ENCODE assay signal across 24 cellular contexts in genomic region chr9:126125577-126125976, GRCh38.
DNase-seq lines count a peak whose midpoint lies in the region; ATAC-seq and TF ChIP-seq lines count a peak whose summit lies in the region.
"Had no signal": no experiment of that assay in that cellular context is flagged by ENCODE, and none has a peak within 500 bp of the region (broad histone marks: within the 10 kb centered on the region; RNA-seq: fewer than 3 reads in every experiment).

No MANE protein-coding gene starts in this region.

- no peak overlapping the region for H3T11ph ChIP-seq in H9 (ENCODE audit: low read length)

- TF ChIP-seq CTCF in H9 (conservative IDR thresholded peaks at IDR 0.05): no peak

- no peaks in the 10 kb centered on the region for H3K23me2 ChIP-seq in H9 (ENCODE audit: insufficient read length, low read depth, low read length, poor library complexity, severe bottlenecking)

- no peaks in the 10 kb centered on the region for H3K79me1 ChIP-seq in H9 (ENCODE audit: insufficient read depth, low read depth, low read length, poor library complexity, severe bottlenecking)

- H3K4me1 Mint-ChIP-seq in activated CD4-positive, alpha-beta memory T cell treated with anti-CD3 and anti-CD28 coated beads, Interleukin-2, amount 10 ng/mL, durations not matched to agents 7 days and 5 days: no peaks in the 10 kb centered on the region
- H3K4me1 Mint-ChIP-seq in activated CD4-positive, alpha-beta memory T cell treated with anti-CD3 and anti-CD28 coated beads for 36 hours (ENCODE audit: low read depth): no peaks in the 10 kb centered on the region
- H3K4me1 Mint-ChIP-seq in activated T-helper 17 cell treated with anti-CD3 and anti-CD28 coated beads, Interleukin-2, amount 50 U/mL, for 72 hours: no peaks in the 10 kb centered on the region
- H3K4me1 Mint-ChIP-seq in H9: peaks cover 0 to under 1% of the 10 kb centered on the region in 2 experiments; a peak in 1 of 4 replicates
- H3K4me1 Mint-ChIP-seq: activated CD4-positive, alpha-beta T cell treated with anti-CD3 and anti-CD28 coated beads, Interleukin-2, amount 10 ng/mL, durations not matched to agents 7 days and 5 days; central memory CD8-positive, alpha-beta T cell; immature natural killer cell; natural killer cell; T-cell had no signal

- no peaks in the 10 kb centered on the region for H3K27me3 ChIP-seq in stomach smooth muscle (ENCODE audit: control insufficient read depth in 1 of 2, insufficient read depth in 2 of 2, low read length in 2 of 2)
- no peaks in the 10 kb centered on the region for H3K27me3 ChIP-seq in H9 (ENCODE audit: insufficient read depth, low read length)
- H3K27me3 ChIP-seq: uterus had no signal

- H3K27me3 Mint-ChIP-seq in activated CD4-positive, alpha-beta memory T cell treated with anti-CD3 and anti-CD28 coated beads, Interleukin-2, amount 10 ng/mL, durations not matched to agents 7 days and 5 days: peaks cover 5% of the 10 kb centered on the region
- peaks cover 21% of the 10 kb centered on the region for H3K27me3 Mint-ChIP-seq in activated CD4-positive, alpha-beta memory T cell treated with anti-CD3 and anti-CD28 coated beads for 36 hours
- peaks cover 52% of the 10 kb centered on the region for H3K27me3 Mint-ChIP-seq in activated T-helper 17 cell treated with anti-CD3 and anti-CD28 coated beads, Interleukin-2, amount 50 U/mL, for 72 hours
- peaks cover 42% of the 10 kb centered on the region for H3K27me3 Mint-ChIP-seq in H9 (ENCODE audit: low read depth)

- H3K9ac ChIP-seq in stomach smooth muscle (ENCODE audit: low read length in 2 of 2): peak overlapping the region; percentile 13 to 17
- H3K9ac ChIP-seq in H9 (ENCODE audit: extremely low read depth, insufficient read length, low read length): no peak overlapping the region

- H2BK15ac ChIP-seq in H9 (ENCODE audit: low read depth, low read length): no peak overlapping the region

- no peak overlapping the region for H2BK120ac ChIP-seq in H9 (ENCODE audit: low read depth, low read length, poor library complexity, severe bottlenecking)

- peak overlapping the region; percentile 41 for H3K27ac ChIP-seq in stomach smooth muscle (ENCODE audit: low read length)
- H3K27ac ChIP-seq in H9 (ENCODE audit: insufficient read length, low read depth, low read length): no peak overlapping the region
- H3K27ac ChIP-seq: HL-60, stomach, uterus had no signal

- peaks cover 28% of the 10 kb centered on the region for H3K4me1 ChIP-seq in stomach smooth muscle (ENCODE audit: control insufficient read depth, insufficient read depth, low read length)
- no peaks in the 10 kb centered on the region for H3K4me1 ChIP-seq in H9 (ENCODE audit: insufficient read depth, low read length)
- H3K4me1 ChIP-seq: uterus had no signal

- no peak overlapping the region for H3K27ac Mint-ChIP-seq in activated CD4-positive, alpha-beta memory T cell treated with anti-CD3 and anti-CD28 coated beads, Interleukin-2, amount 10 ng/mL, durations not matched to agents 7 days and 5 days
- H3K27ac Mint-ChIP-seq in activated CD4-positive, alpha-beta memory T cell treated with anti-CD3 and anti-CD28 coated beads for 36 hours: no peak overlapping the region
- H3K27ac Mint-ChIP-seq in activated T-helper 17 cell treated with anti-CD3 and anti-CD28 coated beads, Interleukin-2, amount 50 U/mL, for 72 hours: no peak overlapping the region
- H3K27ac Mint-ChIP-seq in H9: no peak overlapping the region
- H3K27ac Mint-ChIP-seq: activated CD4-positive, alpha-beta T cell treated with anti-CD3 and anti-CD28 coated beads, Interleukin-2, amount 10 ng/mL, durations not matched to agents 7 days and 5 days; immature natural killer cell; natural killer cell; T-cell had no signal

- intact Hi-C loops in activated CD4-positive, alpha-beta memory T cell treated with anti-CD3 and anti-CD28 coated beads for 36 hours (cut with micrococcal nuclease): no loop called here

- no peaks in the 10 kb centered on the region for H3K9me3 ChIP-seq in stomach smooth muscle (ENCODE audit: control insufficient read depth in 2 of 2, low read length in 2 of 2)
- no peaks in the 10 kb centered on the region for H3K9me3 ChIP-seq in H9 (ENCODE audit: control insufficient read depth, low read depth, low read length)
- H3K9me3 ChIP-seq: uterus had no signal

- H4K91ac ChIP-seq in H9 (ENCODE audit: insufficient read length, low read depth, low read length): no peak overlapping the region

- peak overlapping the region; percentile 38 to 64 for H3K4me3 ChIP-seq in stomach smooth muscle (ENCODE audit: low read length in 2 of 2)
- H3K4me3 ChIP-seq: stomach, uterus had no signal

- H3K36me3 Mint-ChIP-seq in activated CD4-positive, alpha-beta memory T cell treated with anti-CD3 and anti-CD28 coated beads, Interleukin-2, amount 10 ng/mL, durations not matched to agents 7 days and 5 days (ENCODE audit: low read depth): no peaks in the 10 kb centered on the region
- H3K36me3 Mint-ChIP-seq in activated CD4-positive, alpha-beta memory T cell treated with anti-CD3 and anti-CD28 coated beads for 36 hours: no peaks in the 10 kb centered on the region
- no peaks in the 10 kb centered on the region for H3K36me3 Mint-ChIP-seq in activated T-helper 17 cell treated with anti-CD3 and anti-CD28 coated beads, Interleukin-2, amount 50 U/mL, for 72 hours (ENCODE audit: low read depth)
- no peaks in the 10 kb centered on the region for H3K36me3 Mint-ChIP-seq in H9 (ENCODE audit: insufficient read depth in 1 of 3, low read depth in 3 of 3)
- H3K36me3 Mint-ChIP-seq: immature natural killer cell, natural killer cell, T-cell had no signal

- H2AFZ ChIP-seq in H9 (ENCODE audit: low read length): no peak overlapping the region

- no peak overlapping the region for H2BK5ac ChIP-seq in H9 (ENCODE audit: insufficient read length, low read length)

- no peak overlapping the region for H3K4ac ChIP-seq in H9 (ENCODE audit: low read depth, low read length)

- H2AK5ac ChIP-seq in H9 (ENCODE audit: insufficient read length, low read length): no peak overlapping the region

- H3K23ac ChIP-seq in H9 (ENCODE audit: insufficient read length, low read depth, low read length): no peak overlapping the region

- CTCF ChIA-PET in activated CD4-positive, alpha-beta memory T cell treated with anti-CD3 and anti-CD28 coated beads, Interleukin-2, amount 10 ng/mL, durations not matched to agents 7 days and 5 days (lab: Charles Lee): no interaction called here
- CTCF ChIA-PET in activated CD4-positive, alpha-beta memory T cell treated with anti-CD3 and anti-CD28 coated beads for 36 hours (lab: Charles Lee): no interaction called here

- no peak overlapping the region for H2BK12ac ChIP-seq in H9 (ENCODE audit: insufficient read length, low read depth, low read length)

- H3K18ac ChIP-seq in H9 (ENCODE audit: insufficient read length, low read depth, low read length): no peak overlapping the region

- H3K56ac ChIP-seq in H9 (ENCODE audit: insufficient read length, low read depth, low read length): no peak overlapping the region

- H3K9me3 Mint-ChIP-seq in activated CD4-positive, alpha-beta memory T cell treated with anti-CD3 and anti-CD28 coated beads, Interleukin-2, amount 10 ng/mL, durations not matched to agents 7 days and 5 days: no peaks in the 10 kb centered on the region
- H3K9me3 Mint-ChIP-seq in activated CD4-positive, alpha-beta memory T cell treated with anti-CD3 and anti-CD28 coated beads for 36 hours: peaks cover 4% of the 10 kb centered on the region
- no peaks in the 10 kb centered on the region for H3K9me3 Mint-ChIP-seq in activated T-helper 17 cell treated with anti-CD3 and anti-CD28 coated beads, Interleukin-2, amount 50 U/mL, for 72 hours
- no peaks in the 10 kb centered on the region for H3K9me3 Mint-ChIP-seq in H9
- H3K9me3 Mint-ChIP-seq: activated CD4-positive, alpha-beta T cell treated with anti-CD3 and anti-CD28 coated beads, Interleukin-2, amount 10 ng/mL, durations not matched to agents 7 days and 5 days; central memory CD8-positive, alpha-beta T cell; immature natural killer cell; natural killer cell; T-cell had no signal

- WGBS in H9 (ENCODE audit: extremely low coverage, insufficient read length, low lambda C conversion rate): no CpG with 5 or more reads among the region's 6 CpGs

- no peaks in the 10 kb centered on the region for H4K20me1 ChIP-seq in H9 (ENCODE audit: control insufficient read depth, insufficient read depth, insufficient read length)

- DNase-seq in activated CD4-positive, alpha-beta memory T cell treated with anti-CD3 and anti-CD28 coated beads, Interleukin-2, amount 10 ng/mL, durations not matched to agents 7 days and 5 days: peak; percentile 5
- DNase-seq in activated CD4-positive, alpha-beta memory T cell treated with anti-CD3 and anti-CD28 coated beads for 36 hours: no peak
- DNase-seq in left lobe of liver (ENCODE audit: low spot score) (peak; percentile 37), NCI-H1092 (lab: John Stamatoyannopoulos, UW) (no peak), H9 (no peak)
- DNase-seq: activated CD4-positive, alpha-beta T cell treated with anti-CD3 and anti-CD28 coated beads, Interleukin-2, amount 10 ng/mL, durations not matched to agents 7 days and 5 days; activated naive CD4-positive, alpha-beta T cell treated with Interleukin-2 at 50 U/mL for 16 hours; anterior cingulate cortex; DMS79; immature natural killer cell; natural killer cell; NCI-H1436 treated with DMSO at 0.1 percent for 48 hours; posterior cingulate gyrus; small intestine; stimulated activated CD4-positive, alpha-beta T cell treated with anti-CD3 and anti-CD28 coated beads, Interleukin-4, amount 100 ng/mL, for 1 hour; stomach; T-cell; uterus had no signal

- no peak overlapping the region for H3K4me3 Mint-ChIP-seq in activated CD4-positive, alpha-beta memory T cell treated with anti-CD3 and anti-CD28 coated beads, Interleukin-2, amount 10 ng/mL, durations not matched to agents 7 days and 5 days
- no peak overlapping the region for H3K4me3 Mint-ChIP-seq in activated CD4-positive, alpha-beta memory T cell treated with anti-CD3 and anti-CD28 coated beads for 36 hours
- no peak overlapping the region for H3K4me3 Mint-ChIP-seq in activated T-helper 17 cell treated with anti-CD3 and anti-CD28 coated beads, Interleukin-2, amount 50 U/mL, for 72 hours
- no peak overlapping the region for H3K4me3 Mint-ChIP-seq in H9
- H3K4me3 Mint-ChIP-seq: activated CD4-positive, alpha-beta T cell treated with anti-CD3 and anti-CD28 coated beads, Interleukin-2, amount 10 ng/mL, durations not matched to agents 7 days and 5 days; central memory CD8-positive, alpha-beta T cell; immature natural killer cell; natural killer cell; T-cell had no signal

- no peak overlapping the region for H3K4me2 ChIP-seq in H9 (ENCODE audit: insufficient read depth, insufficient read length, low read length)

- no peak overlapping the region for H4K8ac ChIP-seq in H9 (replicated peaks; ENCODE audit: insufficient read length, low read depth, low read length)

- POLR2A ChIA-PET in activated CD4-positive, alpha-beta memory T cell treated with anti-CD3 and anti-CD28 coated beads, Interleukin-2, amount 10 ng/mL, durations not matched to agents 7 days and 5 days (lab: Charles Lee): no interaction called here
- POLR2A ChIA-PET in activated CD4-positive, alpha-beta memory T cell treated with anti-CD3 and anti-CD28 coated beads for 36 hours (lab: Charles Lee): no interaction called here

- no peak overlapping the region for H4K5ac ChIP-seq in H9 (ENCODE audit: insufficient read length, low read depth, low read length)

- H3K79me2 ChIP-seq in H9 (ENCODE audit: insufficient read depth, low read length): no peaks in the 10 kb centered on the region

- H2BK20ac ChIP-seq in H9 (ENCODE audit: low read depth, low read length, poor library complexity, severe bottlenecking): no peak overlapping the region

- ATAC-seq in SK-N-SH treated with all-trans-retinoic acid at 6 μM for 48 hours (peak; percentile 58), left lobe of liver (no peak)
- ATAC-seq in activated T-helper 17 cell treated with anti-CD3 and anti-CD28 coated beads, Interleukin-2, amount 50 U/mL, for 72 hours (replicated peaks): no peak
- ATAC-seq: esophagus mucosa, natural killer cell, T-cell had no signal

- H3K14ac ChIP-seq in H9 (ENCODE audit: insufficient read depth, low read length): no peak overlapping the region

- no peaks in the 10 kb centered on the region for H3K36me3 ChIP-seq in stomach smooth muscle (ENCODE audit: control insufficient read depth in 2 of 2, insufficient read depth in 2 of 2, low read length in 2 of 2)
- H3K36me3 ChIP-seq: stomach, uterus had no signal

Comparison
In these comparisons a context has a peak if more than half of its experiments do, and no peak if none do; other contexts are left out.
1. DNase-seq: peak in activated CD4-positive, alpha-beta memory T cell treated with anti-CD3 and anti-CD28 coated beads, Interleukin-2, amount 10 ng/mL, durations not matched to agents 7 days and 5 days (single experiment) and left lobe of liver (single experiment); none in activated CD4-positive, alpha-beta memory T cell treated with anti-CD3 and anti-CD28 coated beads for 36 hours (single experiment), NCI-H1092 (single experiment) and H9 (single experiment).